Comparison of ENCODE assay signal across 2 cellular contexts in genomic region chr17:82659886-82660285, GRCh38.
TF ChIP-seq lines count a peak whose summit lies in the region.

No MANE protein-coding gene starts in this region.

TF ChIP-seq in WTC11, 78 proteins besides CTCF, POLR2A, EP300 and RAD21:
- TF ChIP-seq GTF2I (CRISPR knock-in tag; conservative IDR thresholded peaks at IDR 0.05) (no peak), ZNF317 (CRISPR knock-in tag; IDR thresholded peaks at IDR 0.05; ENCODE audit: borderline replicate concordance, low read depth) (no peak), ZNF219 (CRISPR knock-in tag; IDR thresholded peaks at IDR 0.05; ENCODE audit: borderline replicate concordance) (no peak), ZSCAN18 (CRISPR knock-in tag; IDR thresholded peaks at IDR 0.05) (no peak), ATF6 (CRISPR knock-in tag; IDR thresholded peaks at IDR 0.05) (no peak), AFF4 (CRISPR knock-in tag; IDR thresholded peaks at IDR 0.05; ENCODE audit: borderline replicate concordance) (no peak), ZNF396 (CRISPR knock-in tag; IDR thresholded peaks at IDR 0.05; ENCODE audit: borderline replicate concordance) (no peak), PREB (CRISPR knock-in tag; IDR thresholded peaks at IDR 0.05; ENCODE audit: borderline replicate concordance) (no peak), SMAD4 (CRISPR knock-in tag; IDR thresholded peaks at IDR 0.05) (no peak), FOXP1 (CRISPR knock-in tag; IDR thresholded peaks at IDR 0.05; ENCODE audit: borderline replicate concordance) (no peak), NFATC4 (CRISPR knock-in tag; IDR thresholded peaks at IDR 0.05) (no peak), SP1 (CRISPR knock-in tag; conservative IDR thresholded peaks at IDR 0.05) (no peak), CREB1 (CRISPR knock-in tag; IDR thresholded peaks at IDR 0.05) (no peak), MAX (CRISPR knock-in tag; IDR thresholded peaks at IDR 0.05) (no peak)

TF ChIP-seq in H1, 55 proteins besides CTCF, POLR2A, EP300 and RAD21:
- TF ChIP-seq HDAC2 (IDR thresholded peaks at IDR 0.05; ENCODE audit: borderline replicate concordance in 1 of 2, low read depth in 2 of 2, low read length in 2 of 2) (no peak), CREB1 (IDR thresholded peaks at IDR 0.05) (no peak), SP4 (IDR thresholded peaks at IDR 0.05; ENCODE audit: low read length) (no peak), BCL11A (IDR thresholded peaks at IDR 0.05; ENCODE audit: low read depth in 2 of 2, low read length in 2 of 2) (no peak), BACH1 (IDR thresholded peaks at IDR 0.05; ENCODE audit: low read length) (no peak), GABPA (IDR thresholded peaks at IDR 0.05; ENCODE audit: borderline replicate concordance, insufficient read depth, low read length) (no peak), CHD2 (IDR thresholded peaks at IDR 0.05; ENCODE audit: low read length) (no peak), NRF1 (IDR thresholded peaks at IDR 0.05; ENCODE audit: low read depth, low read length) (no peak)
